In the genomic region with DNA sequence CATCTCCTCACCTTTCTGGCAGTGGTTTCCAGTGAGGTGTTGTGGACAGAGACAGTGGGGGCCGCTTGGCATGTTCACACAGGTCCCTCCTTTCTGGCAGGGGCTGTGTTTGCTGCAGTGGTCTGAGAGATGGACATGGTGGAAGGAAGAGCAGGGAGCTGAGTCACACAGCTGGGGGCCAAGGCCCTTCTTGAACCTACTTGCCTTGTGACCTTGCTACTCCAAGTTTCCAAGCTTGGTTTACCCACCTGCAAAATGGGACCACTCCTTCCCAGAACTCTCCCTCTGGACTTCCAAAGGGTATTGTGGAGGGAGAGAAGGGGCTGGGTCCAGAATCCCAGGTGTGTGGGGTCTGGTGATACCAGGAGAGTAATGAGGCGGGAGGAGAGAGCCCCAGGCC, we compare ENCODE assay signal across 15 cellular contexts. TPM values are rescaled to one million over a fixed set of nuclear protein-coding genes. Genes with fewer than 3 reads are reported as not detected.
DNase-seq lines count a peak whose midpoint lies in the region; ATAC-seq and TF ChIP-seq lines count a peak whose summit lies in the region.
"Had no signal": no experiment of that assay in that cellular context is flagged by ENCODE, and none has a peak within 500 bp of the region (broad histone marks: within the 10 kb centered on the region; RNA-seq: fewer than 3 reads in every experiment).

No MANE protein-coding gene starts in this region.

- H3K27ac ChIP-seq in RWPE1 (peak overlapping the region; percentile 78), endodermal cell (ENCODE audit: low read depth, low read length) (no peak overlapping the region)
- H3K27ac ChIP-seq: uterus had no signal

- POLR2A ChIA-PET in RWPE1 (lab: Yijun Ruan, JAX; ENCODE audit: low non-redundant PET) = interaction anchor here (1.1 to 3.0 kb wide), 2 partner anchors 29 to 50 kb away, joined by 3 to 20 read pairs; no protein-coding TSS in a partner anchor

- H3K4me3 ChIP-seq in endodermal cell (ENCODE audit: low read length) = no peak overlapping the region

- peaks cover 90% of the 10 kb centered on the region for H3K27me3 ChIP-seq in endodermal cell (ENCODE audit: control insufficient read depth, insufficient read depth, low read length, poor library complexity, severe bottlenecking)

- no peaks in the 10 kb centered on the region for H3K9me3 ChIP-seq in endodermal cell (ENCODE audit: control insufficient read depth, low read length)
- H3K9me3 ChIP-seq: left lung, uterus had no signal

- no peak for ATAC-seq in activated T-cell treated with anti-CD3 and anti-CD28 coated beads, Interleukin-2, amount 50 U/mL, for 4 hours
- ATAC-seq in stimulated activated memory B cell treated with anti-CD40 and anti-IgM and Interleukin-4, amounts not matched to agents 10 μg/mL and 1 μg/mL and 100 μg/mL, for 72 hours = no peak
- ATAC-seq in HG02973 (IDR thresholded peaks at IDR 0.05; ENCODE audit: unreplicated experiment) = no peak
- ATAC-seq: left lung had no signal

- no peaks in the 10 kb centered on the region for H3K36me3 Mint-ChIP-seq in activated T-cell treated with anti-CD3 and anti-CD28 coated beads, Interleukin-2, amount 50 U/mL, for 4 hours (ENCODE audit: insufficient read depth)
- H3K36me3 Mint-ChIP-seq in endodermal cell (ENCODE audit: low read depth) = no peaks in the 10 kb centered on the region
- no peaks in the 10 kb centered on the region for H3K36me3 Mint-ChIP-seq in stimulated activated memory B cell treated with anti-CD40 and anti-IgM and Interleukin-4, amounts not matched to agents 10 μg/mL and 1 μg/mL and 100 μg/mL, for 72 hours
- H3K36me3 Mint-ChIP-seq: naive thymus-derived CD4-positive, alpha-beta T cell had no signal

- WGBS in endodermal cell (ENCODE audit: insufficient coverage in 1 of 2, insufficient read length in 1 of 2), 2 experiments = 90 to 94% methylated on average over 1 to 2 of the region's 2 CpGs

- no peaks in the 10 kb centered on the region for H3K4me1 ChIP-seq in endodermal cell (ENCODE audit: control insufficient read depth, insufficient read depth, low read length)

- TF ChIP-seq CTCF in RWPE1 (conservative IDR thresholded peaks at IDR 0.05; ENCODE audit: low read depth) (no peak), endodermal cell (conservative IDR thresholded peaks at IDR 0.05) (no peak)

- no peaks in the 10 kb centered on the region for H3K27me3 Mint-ChIP-seq in activated T-cell treated with anti-CD3 and anti-CD28 coated beads, Interleukin-2, amount 50 U/mL, for 4 hours (ENCODE audit: low read depth)
- peaks cover 89% of the 10 kb centered on the region for H3K27me3 Mint-ChIP-seq in endodermal cell (ENCODE audit: insufficient read depth)
- H3K27me3 Mint-ChIP-seq in stimulated activated memory B cell treated with anti-CD40 and anti-IgM and Interleukin-4, amounts not matched to agents 10 μg/mL and 1 μg/mL and 100 μg/mL, for 72 hours = peaks cover 27% of the 10 kb centered on the region

- H3K9ac ChIP-seq in endodermal cell (ENCODE audit: extremely low read depth, low read length, poor library complexity, severe bottlenecking) = no peak overlapping the region

- CTCF ChIA-PET in RWPE1 (lab: Yijun Ruan, JAX) = interaction anchor here (0.6 to 6.5 kb wide), 12 partner anchors 9 to 292 kb away, joined by 3 to 210 read pairs (median 31); a partner anchor contains a TSS

- peaks cover 28% of the 10 kb centered on the region for H3K4me1 Mint-ChIP-seq in activated T-cell treated with anti-CD3 and anti-CD28 coated beads, Interleukin-2, amount 50 U/mL, for 4 hours (ENCODE audit: low read depth)
- peaks cover 2% of the 10 kb centered on the region for H3K4me1 Mint-ChIP-seq in endodermal cell
- peaks cover 43% of the 10 kb centered on the region for H3K4me1 Mint-ChIP-seq in stimulated activated memory B cell treated with anti-CD40 and anti-IgM and Interleukin-4, amounts not matched to agents 10 μg/mL and 1 μg/mL and 100 μg/mL, for 72 hours

- H3K36me3 ChIP-seq in endodermal cell (ENCODE audit: control insufficient read depth, insufficient read depth, low read length) = no peaks in the 10 kb centered on the region
- H3K36me3 ChIP-seq: left lung, uterus had no signal

- DNase-seq in activated T-cell treated with anti-CD3 and anti-CD28 coated beads, Interleukin-2, amount 50 U/mL, for 4 hours = no peak
- DNase-seq in activated T-cell treated with anti-CD3 and anti-CD28 coated beads, Interleukin-2, amount 50 U/mL, for 48 hours = no peak
- no peak for DNase-seq in RWPE1 (ENCODE audit: low spot score)
- DNase-seq in endodermal cell = no peak
- no peak for DNase-seq in Ammon's horn (ENCODE audit: low spot score)
- DNase-seq in anterior cingulate cortex (lab: John Stamatoyannopoulos, UW) = no peak
- DNase-seq: H9; naive thymus-derived CD4-positive, alpha-beta T cell; NCI-H187; NCI-H510A treated with DMSO at 0.1 percent for 48 hours; stimulated activated naive CD4-positive, alpha-beta T cell; uterus had no signal

- H3K27ac Mint-ChIP-seq in endodermal cell = no peak overlapping the region
- peak overlapping the region; percentile 51 for H3K27ac Mint-ChIP-seq in stimulated activated memory B cell treated with anti-CD40 and anti-IgM and Interleukin-4, amounts not matched to agents 10 μg/mL and 1 μg/mL and 100 μg/mL, for 72 hours
- H3K27ac Mint-ChIP-seq: H9 had no signal

- H3K9me3 Mint-ChIP-seq in activated T-cell treated with anti-CD3 and anti-CD28 coated beads, Interleukin-2, amount 50 U/mL, for 4 hours = no peaks in the 10 kb centered on the region
- H3K9me3 Mint-ChIP-seq in endodermal cell = no peaks in the 10 kb centered on the region
- H3K9me3 Mint-ChIP-seq in stimulated activated memory B cell treated with anti-CD40 and anti-IgM and Interleukin-4, amounts not matched to agents 10 μg/mL and 1 μg/mL and 100 μg/mL, for 72 hours = no peaks in the 10 kb centered on the region

- peak overlapping the region; percentile 26 for H3K4me3 Mint-ChIP-seq in activated T-cell treated with anti-CD3 and anti-CD28 coated beads, Interleukin-2, amount 50 U/mL, for 4 hours
- H3K4me3 Mint-ChIP-seq in endodermal cell = peak overlapping the region; percentile 54
- peak overlapping the region; percentile 77 for H3K4me3 Mint-ChIP-seq in stimulated activated memory B cell treated with anti-CD40 and anti-IgM and Interleukin-4, amounts not matched to agents 10 μg/mL and 1 μg/mL and 100 μg/mL, for 72 hours

RNA-seq across cellular contexts. Expression of a gene that starts 4.1 kb away (rescaled TPM):
- 1 to 10 TPM; 1.7 to 5.7 (median 3.1) TPM for total RNA-seq in activated T-cell treated with anti-CD3 and anti-CD28 coated beads, Interleukin-2, amount 50 U/mL, for 4 hours
- 1 to 10 TPM in 1 of 2 donors, under 1 TPM in 1; 0.95 to 2.9 TPM for total RNA-seq in endodermal cell
- 0.75 TPM for polyA plus RNA-seq in endodermal cell (2013, experiment 1 of 2)
- polyA plus RNA-seq in endodermal cell (2013, experiment 2 of 2) = 0.46 TPM

RNA-seq across cellular contexts. Expression of a gene that starts 4.9 kb away (rescaled TPM):
- total RNA-seq in activated T-cell treated with anti-CD3 and anti-CD28 coated beads, Interleukin-2, amount 50 U/mL, for 4 hours = not detected
- total RNA-seq in endodermal cell = not detected
- not detected for polyA plus RNA-seq in endodermal cell (2013, experiment 1 of 2)
- polyA plus RNA-seq in endodermal cell (2013, experiment 2 of 2) = not detected
- total RNA-seq: H9; left lung; naive thymus-derived CD4-positive, alpha-beta T cell; uterus had no signal
- polyA plus RNA-seq: naive thymus-derived CD4-positive, alpha-beta T cell had no signal

RNA-seq across cellular contexts. Expression of a gene that starts 21.1 kb away (rescaled TPM):
- not detected for total RNA-seq in activated T-cell treated with anti-CD3 and anti-CD28 coated beads, Interleukin-2, amount 50 U/mL, for 4 hours
- total RNA-seq in endodermal cell = not detected
- not detected for polyA plus RNA-seq in endodermal cell (2013, experiment 1 of 2)
- not detected for polyA plus RNA-seq in endodermal cell (2013, experiment 2 of 2)
- total RNA-seq: H9, left lung, uterus had no signal
- polyA plus RNA-seq: naive thymus-derived CD4-positive, alpha-beta T cell had no signal

RNA-seq across cellular contexts. Expression of a gene that starts 21.2 kb away (rescaled TPM):
- 100 to 1,000 TPM; 140 to 163 (median 158) TPM for total RNA-seq in activated T-cell treated with anti-CD3 and anti-CD28 coated beads, Interleukin-2, amount 50 U/mL, for 4 hours
- 10 to 100 TPM; 51.6 to 66.8 TPM for total RNA-seq in endodermal cell
- 31.2 TPM for polyA plus RNA-seq in endodermal cell (2013, experiment 1 of 2)
- polyA plus RNA-seq in endodermal cell (2013, experiment 2 of 2) = 29.2 TPM

RNA-seq across cellular contexts. Expression of a gene that starts 41.3 kb away (rescaled TPM):
- total RNA-seq in activated T-cell treated with anti-CD3 and anti-CD28 coated beads, Interleukin-2, amount 50 U/mL, for 4 hours = 10 to 100 TPM; 11.7 to 19.8 (median 14.2) TPM
- 1 to 10 TPM; 4.7 to 8.0 TPM for total RNA-seq in endodermal cell
- 8.2 TPM for polyA plus RNA-seq in endodermal cell (2013, experiment 1 of 2)
- 8.7 TPM for polyA plus RNA-seq in endodermal cell (2013, experiment 2 of 2)

Comparison
In these comparisons a context has a peak if more than half of its experiments do, and no peak if none do; other contexts are left out.
1. H3K4me3 Mint-ChIP-seq: peak in every context shown above with its lines; median percentile 77 in stimulated activated memory B cell treated with anti-CD40 and anti-IgM and Interleukin-4, amounts not matched to agents 10 μg/mL and 1 μg/mL and 100 μg/mL, for 72 hours; 54 in endodermal cell; 26 in activated T-cell treated with anti-CD3 and anti-CD28 coated beads, Interleukin-2, amount 50 U/mL, for 4 hours.